ENCODE assay signal across 1 cellular context in the genomic region with DNA sequence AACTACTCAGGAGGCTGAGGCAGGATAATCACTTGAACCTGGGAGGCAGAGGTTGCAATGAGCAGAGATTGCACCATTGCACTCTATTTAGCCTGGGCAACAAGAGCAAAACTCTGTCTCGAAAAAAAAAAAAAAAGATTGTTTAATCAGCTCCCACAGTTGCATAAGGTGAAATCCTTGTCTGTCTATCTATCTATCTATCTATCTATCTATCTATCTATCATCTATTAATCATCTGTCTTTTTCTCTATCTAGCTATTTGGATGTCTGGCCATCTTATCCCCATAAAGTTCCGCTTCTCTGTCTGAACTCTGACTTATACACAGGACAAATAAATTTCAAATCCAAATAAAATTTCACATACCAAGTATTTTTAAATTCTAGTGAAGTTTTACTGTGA.
A peak's percentile ranks its signal among the peaks of the same experiment; 100 is the strongest.
TF ChIP-seq lines count a peak whose summit lies in the region.

No MANE protein-coding gene starts in this region.

TF ChIP-seq in K562, 482 proteins besides CTCF, POLR2A, EP300 and RAD21:
- TF ChIP-seq, protein P1, sequence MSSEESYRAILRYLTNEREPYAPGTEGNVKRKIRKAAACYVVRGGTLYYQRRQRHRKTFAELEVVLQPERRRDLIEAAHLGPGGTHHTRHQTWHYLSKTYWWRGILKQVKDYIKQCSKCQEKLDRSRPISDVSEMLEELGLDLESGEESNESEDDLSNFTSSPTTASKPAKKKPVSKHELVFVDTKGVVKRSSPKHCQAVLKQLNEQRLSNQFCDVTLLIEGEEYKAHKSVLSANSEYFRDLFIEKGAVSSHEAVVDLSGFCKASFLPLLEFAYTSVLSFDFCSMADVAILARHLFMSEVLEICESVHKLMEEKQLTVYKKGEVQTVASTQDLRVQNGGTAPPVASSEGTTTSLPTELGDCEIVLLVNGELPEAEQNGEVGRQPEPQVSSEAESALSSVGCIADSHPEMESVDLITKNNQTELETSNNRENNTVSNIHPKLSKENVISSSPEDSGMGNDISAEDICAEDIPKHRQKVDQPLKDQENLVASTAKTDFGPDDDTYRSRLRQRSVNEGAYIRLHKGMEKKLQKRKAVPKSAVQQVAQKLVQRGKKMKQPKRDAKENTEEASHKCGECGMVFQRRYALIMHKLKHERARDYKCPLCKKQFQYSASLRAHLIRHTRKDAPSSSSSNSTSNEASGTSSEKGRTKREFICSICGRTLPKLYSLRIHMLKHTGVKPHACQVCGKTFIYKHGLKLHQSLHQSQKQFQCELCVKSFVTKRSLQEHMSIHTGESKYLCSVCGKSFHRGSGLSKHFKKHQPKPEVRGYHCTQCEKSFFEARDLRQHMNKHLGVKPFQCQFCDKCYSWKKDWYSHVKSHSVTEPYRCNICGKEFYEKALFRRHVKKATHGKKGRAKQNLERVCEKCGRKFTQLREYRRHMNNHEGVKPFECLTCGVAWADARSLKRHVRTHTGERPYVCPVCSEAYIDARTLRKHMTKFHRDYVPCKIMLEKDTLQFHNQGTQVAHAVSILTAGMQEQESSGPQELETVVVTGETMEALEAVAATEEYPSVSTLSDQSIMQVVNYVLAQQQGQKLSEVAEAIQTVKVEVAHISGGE (CRISPR knock-in tag; IDR thresholded peaks at IDR 0.05) = no peak
- TF ChIP-seq DACH1 (IDR thresholded peaks at IDR 0.05; ENCODE audit: partially characterized antibody) = peak; percentile 94
